Comparison of ENCODE assay signal across 9 cellular contexts in the genomic region with DNA sequence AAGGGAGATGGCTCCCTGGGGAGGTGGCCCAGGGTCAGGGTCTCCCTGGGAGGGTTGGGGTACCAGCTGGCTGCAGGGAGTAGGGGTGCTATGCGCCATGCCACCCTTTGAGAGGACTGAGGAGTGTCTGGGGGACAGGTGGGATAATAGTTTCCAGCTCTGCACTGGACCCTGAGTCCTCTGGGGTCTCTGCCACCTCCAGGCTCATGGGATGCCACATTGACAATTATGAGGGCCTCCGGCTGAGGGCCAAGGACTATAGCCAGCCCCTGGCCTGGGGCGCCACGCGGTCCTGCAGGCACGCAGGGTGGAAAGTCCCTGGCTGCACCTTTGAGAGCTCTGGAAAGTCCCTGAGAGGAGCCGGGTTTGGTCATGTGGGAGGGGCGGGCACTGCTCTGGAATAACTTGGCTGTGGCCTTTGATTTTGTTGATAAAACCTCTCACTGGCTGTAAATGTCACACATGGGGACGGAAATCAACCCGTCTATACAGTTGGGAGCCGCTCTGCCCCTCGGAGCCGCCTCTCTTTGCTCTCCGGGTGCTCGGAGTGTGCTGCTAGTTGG. TPM values are rescaled to one million over a fixed set of nuclear protein-coding genes. Genes with fewer than 3 reads are reported as not detected.
DNase-seq lines count a peak whose midpoint lies in the region; ATAC-seq, FAIRE-seq and TF ChIP-seq lines count a peak whose summit lies in the region.
"Had no signal": no experiment of that assay in that cellular context is flagged by ENCODE, and none has a peak within 500 bp of the region (broad histone marks: within the 10 kb centered on the region; RNA-seq: fewer than 3 reads in every experiment).

No MANE protein-coding gene starts in this region.

- H3K4me3 ChIP-seq in H7 (ENCODE audit: insufficient read depth, low read depth, low read length): no peak overlapping the region
- H3K4me3 ChIP-seq: K562 had no signal

- CTCF ChIA-PET in WTC11 (lab: Charles Lee): no interaction called here

- H3K4me3 Mint-ChIP-seq in WTC11: no peak overlapping the region

- H3K36me3 Mint-ChIP-seq in WTC11: peaks cover 39% of the 10 kb centered on the region

- POLR2A ChIA-PET in WTC11 (lab: Charles Lee): no interaction called here

- TF ChIP-seq CTCF in WTC11 (IDR thresholded peaks at IDR 0.05) (no peak), D721Med (IDR thresholded peaks at IDR 0.05; ENCODE audit: insufficient read depth, missing control alignments) (no peak)

- H3K9me3 Mint-ChIP-seq in WTC11: no peaks in the 10 kb centered on the region

- peak; percentile 98 for DNase-seq in Daoy (ENCODE audit: low read depth)
- peak; percentile 79 for DNase-seq in H7
- peak; percentile 78 for DNase-seq in amniotic stem cell (lab: John Stamatoyannopoulos, UW)
- DNase-seq in left lobe of liver (ENCODE audit: low spot score): peak; percentile 87
- peak; percentile 60 for DNase-seq in stimulated activated CD8-positive, alpha-beta memory T cell treated with anti-CD3 and anti-CD28 coated beads, Interleukin-15, amount 100 ng/mL, for 1 hour (ENCODE audit: low read depth)
- DNase-seq in WTC11 (ENCODE audit: low spot score): no peak
- DNase-seq in D721Med (ENCODE audit: insufficient read length, low spot score): no peak

- H3K4me1 Mint-ChIP-seq in WTC11: no peaks in the 10 kb centered on the region

- peaks cover 29% of the 10 kb centered on the region for H3K36me3 ChIP-seq in H7 (replicated peaks; ENCODE audit: control insufficient read depth, insufficient read depth, low read length)

- H3K27me3 Mint-ChIP-seq in WTC11 (ENCODE audit: low read depth): no peaks in the 10 kb centered on the region

- no peaks in the 10 kb centered on the region for H3K27me3 ChIP-seq in H7 (ENCODE audit: control insufficient read depth, insufficient read depth, low read length)

- no peak for FAIRE-seq in D721Med (lab: Jason Lieb, UNC)
- FAIRE-seq: K562 had no signal

- ATAC-seq in SK-N-SH treated with all-trans-retinoic acid at 6 μM for 48 hours: peak; percentile 81
- peak; percentile 89 for ATAC-seq in left lobe of liver
- no peak for ATAC-seq in WTC11

- H3K27ac Mint-ChIP-seq in WTC11: no peak overlapping the region

TF ChIP-seq in SK-N-SH treated with all-trans-retinoic acid at 6 μM for 48 hours, 23 proteins besides CTCF, POLR2A, EP300 and RAD21 (continues in another document):
- TF ChIP-seq OSR1 (CRISPR knock-in tag; IDR thresholded peaks at IDR 0.05) (no peak), TOX (CRISPR knock-in tag; IDR thresholded peaks at IDR 0.05; ENCODE audit: borderline replicate concordance) (no peak), BACH2 (CRISPR knock-in tag; IDR thresholded peaks at IDR 0.05; ENCODE audit: borderline replicate concordance) (no peak), PPARA (CRISPR knock-in tag; IDR thresholded peaks at IDR 0.05; ENCODE audit: borderline replicate concordance) (no peak), SNAI2 (CRISPR knock-in tag; IDR thresholded peaks at IDR 0.05) (no peak), PATZ1 (CRISPR knock-in tag; IDR thresholded peaks at IDR 0.05; ENCODE audit: borderline replicate concordance) (no peak), CSDC2 (CRISPR knock-in tag; IDR thresholded peaks at IDR 0.05) (no peak), POU6F1 (CRISPR knock-in tag; IDR thresholded peaks at IDR 0.05; ENCODE audit: borderline replicate concordance, low read depth) (no peak), ESRRG (CRISPR knock-in tag; IDR thresholded peaks at IDR 0.05) (no peak), GLIS3 (CRISPR knock-in tag; IDR thresholded peaks at IDR 0.05) (no peak)

TF ChIP-seq in WTC11, 78 proteins besides CTCF, POLR2A, EP300 and RAD21:
- TF ChIP-seq, protein P1, sequence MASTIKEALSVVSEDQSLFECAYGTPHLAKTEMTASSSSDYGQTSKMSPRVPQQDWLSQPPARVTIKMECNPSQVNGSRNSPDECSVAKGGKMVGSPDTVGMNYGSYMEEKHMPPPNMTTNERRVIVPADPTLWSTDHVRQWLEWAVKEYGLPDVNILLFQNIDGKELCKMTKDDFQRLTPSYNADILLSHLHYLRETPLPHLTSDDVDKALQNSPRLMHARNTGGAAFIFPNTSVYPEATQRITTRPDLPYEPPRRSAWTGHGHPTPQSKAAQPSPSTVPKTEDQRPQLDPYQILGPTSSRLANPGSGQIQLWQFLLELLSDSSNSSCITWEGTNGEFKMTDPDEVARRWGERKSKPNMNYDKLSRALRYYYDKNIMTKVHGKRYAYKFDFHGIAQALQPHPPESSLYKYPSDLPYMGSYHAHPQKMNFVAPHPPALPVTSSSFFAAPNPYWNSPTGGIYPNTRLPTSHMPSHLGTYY (CRISPR knock-in tag; IDR thresholded peaks at IDR 0.05): no peak
- no peak for TF ChIP-seq KAT7 (CRISPR knock-in tag; IDR thresholded peaks at IDR 0.05; ENCODE audit: borderline replicate concordance)
- no peak for TF ChIP-seq ELF4 (CRISPR knock-in tag; IDR thresholded peaks at IDR 0.05; ENCODE audit: low read depth)
TF ChIP-seq in WTC11: peak in this region for 0.

RNA-seq across cellular contexts. Expression of gene TRAF2, which starts 16.0 kb away (rescaled TPM):
- total RNA-seq in Daoy (2014; rRNA removed; shearing (Covaris generic)): 25.4 and 34.6 TPM in 2 replicates
- total RNA-seq in H7 (2014; rRNA removed; shearing (Covaris generic)): 40.9 and 48.6 TPM in 2 replicates
- total RNA-seq in left lobe of liver (7.4 TPM), WTC11 (2021) (55.0 to 62.5 TPM (median 61.3 TPM) in 3 replicates)

RNA-seq across cellular contexts. Expression of gene EDF1, which starts 36.2 kb away (rescaled TPM):
- 379 and 424 TPM in 2 replicates for total RNA-seq in Daoy (2014; rRNA removed; shearing (Covaris generic))
- total RNA-seq in H7 (2014; rRNA removed; shearing (Covaris generic)): 213 and 240 TPM in 2 replicates
- total RNA-seq in left lobe of liver (232 TPM), WTC11 (2021) (312 to 334 TPM (median 328 TPM) in 3 replicates)

RNA-seq across cellular contexts. Expression of gene FBXW5, which starts 42.2 kb away (rescaled TPM):
- total RNA-seq in Daoy (2014; rRNA removed; shearing (Covaris generic)): 98.8 and 99.2 TPM in 2 replicates
- 97.5 and 105 TPM in 2 replicates for total RNA-seq in H7 (2014; rRNA removed; shearing (Covaris generic))
- total RNA-seq in left lobe of liver (112 TPM), WTC11 (2021) (58.2 to 70.5 TPM (median 63.9 TPM) in 3 replicates)

RNA-seq across cellular contexts. Expression of gene C8G, which starts 42.7 kb away (rescaled TPM):
- total RNA-seq in Daoy (2014; rRNA removed; shearing (Covaris generic)): 1.2 TPM in 1 of 2 replicates, not detected in the other
- not detected in 2 replicates for total RNA-seq in H7 (2014; rRNA removed; shearing (Covaris generic))
- total RNA-seq in left lobe of liver: 411 TPM
- total RNA-seq in WTC11 (2021): 0.85 to 1.7 TPM (median 1.5 TPM) in 3 replicates

RNA-seq across cellular contexts. Expression of gene LCN12, which starts 49.7 kb away (rescaled TPM):
- not detected in 2 replicates for total RNA-seq in Daoy (2014; rRNA removed; shearing (Covaris generic))
- 0.38 and 2.9 TPM in 2 replicates for total RNA-seq in H7 (2014; rRNA removed; shearing (Covaris generic))
- total RNA-seq in left lobe of liver: 30.3 TPM
- total RNA-seq in WTC11 (2021): 1.9 to 4.7 TPM (median 3.4 TPM) in 3 replicates
- total RNA-seq: K562 had no signal

Comparison
In these comparisons a context has a peak if more than half of its experiments do, and no peak if none do; other contexts are left out.
1. DNase-seq: peak in Daoy (single experiment), H7 (single experiment), amniotic stem cell (single experiment), left lobe of liver (single experiment) and stimulated activated CD8-positive, alpha-beta memory T cell treated with anti-CD3 and anti-CD28 coated beads, Interleukin-15, amount 100 ng/mL, for 1 hour (single experiment); none in WTC11 (single experiment) and D721Med (single experiment).